19 cellular contexts compared by ENCODE assay signal in the genomic region with DNA sequence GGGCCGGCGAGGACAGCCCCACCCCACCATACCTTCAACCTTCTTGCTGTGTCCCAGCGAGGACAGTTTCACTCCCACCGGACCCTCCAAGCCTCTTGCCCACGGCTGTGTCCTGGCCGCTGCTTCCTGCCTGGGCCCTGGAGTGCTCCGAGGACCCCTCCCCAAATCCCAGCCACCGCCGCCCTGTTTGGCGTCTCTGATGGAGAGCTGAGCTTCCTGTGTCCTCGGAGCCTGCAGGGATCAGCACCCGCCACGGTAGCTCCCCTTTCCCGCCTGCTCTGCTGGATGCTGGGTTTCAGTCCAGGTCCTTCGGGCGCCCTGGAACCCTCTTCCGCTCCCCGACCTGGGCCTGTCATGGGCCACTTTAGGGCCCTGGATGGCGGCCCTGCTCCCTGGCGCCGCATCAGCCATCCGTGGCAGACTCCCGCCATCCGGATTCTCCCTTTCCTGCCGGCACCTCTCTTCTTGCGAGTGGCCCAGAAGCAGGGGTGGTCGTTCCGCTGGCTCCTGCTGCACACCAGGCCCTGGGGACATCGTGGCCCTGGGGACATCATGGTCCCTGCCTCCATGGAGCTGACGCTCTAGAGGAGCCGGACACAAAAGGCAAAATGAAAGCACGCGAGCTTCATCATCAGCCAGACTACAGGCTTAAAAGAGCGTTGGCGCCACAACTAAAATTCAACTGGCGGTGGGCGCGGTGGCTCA. TPM values are rescaled to one million over a fixed set of nuclear protein-coding genes. Genes with fewer than 3 reads are reported as not detected.
DNase-seq lines count a peak whose midpoint lies in the region; ATAC-seq lines count a peak whose summit lies in the region.
"Had no signal": no experiment of that assay in that cellular context is flagged by ENCODE, and none has a peak within 500 bp of the region (broad histone marks: within the 10 kb centered on the region; RNA-seq: fewer than 3 reads in every experiment).

No MANE protein-coding gene starts in this region.

- H3K9me3 Mint-ChIP-seq in activated T-cell treated with anti-CD3 and anti-CD28 coated beads, Interleukin-2, amount 50 U/mL, for 24 hours, result peaks cover 7% of the 10 kb centered on the region

- H3K36me3 Mint-ChIP-seq in activated T-cell treated with anti-CD3 and anti-CD28 coated beads, Interleukin-2, amount 50 U/mL, for 24 hours (ENCODE audit: low read depth), result no peaks in the 10 kb centered on the region
- H3K36me3 Mint-ChIP-seq: CD4-positive, CD25-positive, alpha-beta regulatory T cell had no signal

- peaks cover 35% of the 10 kb centered on the region for H3K27me3 Mint-ChIP-seq in activated T-cell treated with anti-CD3 and anti-CD28 coated beads, Interleukin-2, amount 50 U/mL, for 24 hours

- H3K56ac ChIP-seq in mesendoderm (ENCODE audit: low read length), result peak overlapping the region; percentile 71

- H3K79me1 ChIP-seq in mesendoderm (ENCODE audit: low read length), result no peaks in the 10 kb centered on the region

- H3K4me2 ChIP-seq in mesendoderm (ENCODE audit: low read length), result no peak overlapping the region

- ATAC-seq in Right ventricle myocardium superior (ENCODE audit: poor library complexity) (no peak), left ventricle myocardium superior (no peak)
- ATAC-seq: K562 had no signal

- DNase-seq in Right ventricle myocardium superior, result peak; percentile 26
- DNase-seq in left ventricle myocardium superior, result no peak
- peak; percentile 49 for DNase-seq in ecto neural progenitor cell (ENCODE audit: low spot score)
- no peak for DNase-seq in mesendoderm
- DNase-seq in activated T-cell treated with anti-CD3 and anti-CD28 coated beads, Interleukin-2, amount 50 U/mL, for 24 hours, result no peak
- DNase-seq in pons (ENCODE audit: low spot score), result no peak
- DNase-seq in stimulated activated CD4-positive, alpha-beta T cell treated with anti-CD3 and anti-CD28 coated beads, Interleukin-4, amount 100 ng/mL, for 4 hours, result no peak
- DNase-seq: BE2C; CD4-positive, CD25-positive, alpha-beta regulatory T cell; COR-L47; GF-D8; HFFc6; NCI-H1694; NCI-H2081 treated with DMSO at 0.1 percent for 48 hours; NCI-H446 treated with DMSO at 0.1 percent for 48 hours; OCI-M1; SHP77 treated with DMSO at 0.1 percent for 48 hours had no signal

- H4K8ac ChIP-seq in mesendoderm (ENCODE audit: low read depth, low read length), result no peak overlapping the region

- H2BK5ac ChIP-seq in mesendoderm (ENCODE audit: low read length), result no peak overlapping the region

- no CpG with 5 or more reads among the region's 38 CpGs for WGBS in mesendoderm (ENCODE audit: extremely low coverage, insufficient coverage, low lambda C conversion rate)

- intact Hi-C loops in Right ventricle myocardium superior (cut with DNase I) (no loop called here), left ventricle myocardium superior (cut with micrococcal nuclease) (no loop called here)

- no peaks in the 10 kb centered on the region for H3K79me2 ChIP-seq in mesendoderm (ENCODE audit: control insufficient read depth, insufficient read depth, low read length)

- H3K4me1 Mint-ChIP-seq in activated T-cell treated with anti-CD3 and anti-CD28 coated beads, Interleukin-2, amount 50 U/mL, for 24 hours (ENCODE audit: low read depth), result no peaks in the 10 kb centered on the region
- H3K4me1 Mint-ChIP-seq: CD4-positive, CD25-positive, alpha-beta regulatory T cell had no signal

- no peak overlapping the region for H3K4me3 ChIP-seq in mesendoderm (ENCODE audit: low read length)
- H3K4me3 ChIP-seq: K562 had no signal

- no peak overlapping the region for H2BK15ac ChIP-seq in mesendoderm (replicated peaks; ENCODE audit: low read depth)

- no peak overlapping the region for H3K27ac Mint-ChIP-seq in activated T-cell treated with anti-CD3 and anti-CD28 coated beads, Interleukin-2, amount 50 U/mL, for 24 hours
- H3K27ac Mint-ChIP-seq: CD4-positive, CD25-positive, alpha-beta regulatory T cell; HFFc6 had no signal

- H3K4me1 ChIP-seq in mesendoderm (ENCODE audit: control insufficient read depth, low read depth, low read length), result peaks cover 3% of the 10 kb centered on the region
- H3K4me1 ChIP-seq: BE2C had no signal

- H2BK120ac ChIP-seq in mesendoderm (ENCODE audit: low read depth, low read length), result no peak overlapping the region

- no peaks in the 10 kb centered on the region for H3K27me3 ChIP-seq in mesendoderm (ENCODE audit: insufficient read depth, low read length, poor library complexity)
- H3K27me3 ChIP-seq: BE2C had no signal

- H3K4ac ChIP-seq in mesendoderm (ENCODE audit: low read depth, low read length), result no peak overlapping the region

- no peak overlapping the region for H3K4me3 Mint-ChIP-seq in activated T-cell treated with anti-CD3 and anti-CD28 coated beads, Interleukin-2, amount 50 U/mL, for 24 hours
- H3K4me3 Mint-ChIP-seq: CD4-positive, CD25-positive, alpha-beta regulatory T cell; HFFc6 had no signal

- H3K9ac ChIP-seq in mesendoderm (ENCODE audit: low read length), result no peak overlapping the region

- H3K36me3 ChIP-seq in mesendoderm (ENCODE audit: control insufficient read depth, insufficient read depth, low read length), result no peaks in the 10 kb centered on the region
- H3K36me3 ChIP-seq: BE2C had no signal

- no peak overlapping the region for H3K18ac ChIP-seq in mesendoderm (ENCODE audit: low read length)

- no peak overlapping the region for H3K27ac ChIP-seq in mesendoderm (ENCODE audit: low read depth, low read length)

- no peak overlapping the region for H2AK5ac ChIP-seq in mesendoderm (ENCODE audit: low read length)

- H4K5ac ChIP-seq in mesendoderm (ENCODE audit: low read length), result no peak overlapping the region

- no peak overlapping the region for H3K23ac ChIP-seq in mesendoderm (ENCODE audit: low read length)

RNA-seq across cellular contexts. Expression of a gene that starts 34.3 kb away (rescaled TPM):
- total RNA-seq in Right ventricle myocardium superior (not detected), left ventricle myocardium superior (not detected)
- 1,656 TPM for polyA plus RNA-seq in mesendoderm (2013, experiment 1 of 2)
- 1,755 TPM for polyA plus RNA-seq in mesendoderm (2013, experiment 2 of 2)
- total RNA-seq: A172; CD4-positive, CD25-positive, alpha-beta regulatory T cell had no signal
- polyA plus RNA-seq: CD4-positive, CD25-positive, alpha-beta regulatory T cell had no signal

Comparison
In these comparisons a context has a peak if more than half of its experiments do, and no peak if none do; other contexts are left out.
1. DNase-seq: peak in Right ventricle myocardium superior (single experiment) and ecto neural progenitor cell (single experiment); none in left ventricle myocardium superior (single experiment), mesendoderm (single experiment), activated T-cell treated with anti-CD3 and anti-CD28 coated beads, Interleukin-2, amount 50 U/mL, for 24 hours (single experiment), pons (single experiment) and stimulated activated CD4-positive, alpha-beta T cell treated with anti-CD3 and anti-CD28 coated beads, Interleukin-4, amount 100 ng/mL, for 4 hours (0 of 2).